24 cellular contexts compared by ENCODE assay signal in genomic region chr15:57611119-57611518, GRCh38. TPM values are rescaled to one million over a fixed set of nuclear protein-coding genes. Genes with fewer than 3 reads are reported as not detected.
DNase-seq lines count a peak whose midpoint lies in the region; ATAC-seq, FAIRE-seq and TF ChIP-seq lines count a peak whose summit lies in the region.
"Had no signal": no experiment of that assay in that cellular context is flagged by ENCODE, and none has a peak within 500 bp of the region (broad histone marks: within the 10 kb centered on the region; RNA-seq: fewer than 3 reads in every experiment).

No MANE protein-coding gene starts in this region.

- H4K20me1 ChIP-seq in HepG2 (ENCODE audit: insufficient read depth, low read length): no peaks in the 10 kb centered on the region

- H3K4me2 ChIP-seq in HepG2 (ENCODE audit: low read depth, low read length): peak overlapping the region; percentile 18; the same call in 1 of the 2 replicates

- H3K27ac ChIP-seq in HepG2 (ENCODE audit: extremely low read length, insufficient read depth, low read length) (no peak overlapping the region), right lobe of liver (no peak overlapping the region), prostate gland (peak overlapping the region; percentile 65 to 74), left lung (peak overlapping the region in 1 of 2 donors; percentile 67)
- H3K27ac ChIP-seq: SK-N-MC, upper lobe of right lung had no signal

- H3K27me3 ChIP-seq in HepG2 (ENCODE audit: control insufficient read depth in 1 of 2, insufficient read depth in 2 of 2, low read length in 2 of 2) (peaks cover 1 to 19% of the 10 kb centered on the region in 2 experiments; a peak in 3 of 5 replicates), right lobe of liver (no peaks in the 10 kb centered on the region), prostate gland (replicated peaks; ENCODE audit: insufficient read depth) (no peaks in the 10 kb centered on the region), left lung (no peaks in the 10 kb centered on the region)
- H3K27me3 ChIP-seq: upper lobe of right lung had no signal

- H3K9me3 ChIP-seq in HepG2 (ENCODE audit: low read length) (no peaks in the 10 kb centered on the region), right lobe of liver (no peaks in the 10 kb centered on the region), prostate gland (no peaks in the 10 kb centered on the region), left lung (no peaks in the 10 kb centered on the region)
- H3K9me3 ChIP-seq: upper lobe of right lung had no signal

- H2AFZ ChIP-seq in HepG2 (ENCODE audit: low read length): no peak overlapping the region

- no peak for TF ChIP-seq EP300 in HepG2 (IDR thresholded peaks at IDR 0.05; ENCODE audit: low read depth in 2 of 2, low read length in 2 of 2)
- TF ChIP-seq EP300 in HepG2 (CRISPR knock-in tag; IDR thresholded peaks at IDR 0.05; ENCODE audit: borderline replicate concordance): no peak

- TF ChIP-seq RAD21 in HepG2 (CRISPR knock-in tag; IDR thresholded peaks at IDR 0.05): no peak

- WGBS in HepG2 (ENCODE audit: low lambda C conversion rate): 5% methylated on average over 7 of the region's 7 CpGs
- WGBS in right lobe of liver (ENCODE audit: insufficient coverage, low coverage, low lambda C conversion rate, missing lambda C conversion rate): 82% methylated on average over 4 of the region's 7 CpGs
- 78% methylated on average over 7 of the region's 7 CpGs for WGBS in prostate gland

- no TSS peak for BruUV-seq in HepG2 (replicated peaks; lab: Mats Ljungman, UMichigan)

- no peak overlapping the region for H3K9ac ChIP-seq in HepG2 (ENCODE audit: insufficient read depth, low read depth, low read length)

- no peaks in the 10 kb centered on the region for H3K36me3 ChIP-seq in HepG2 (replicated peaks in 1 of 2; ENCODE audit: control insufficient read depth in 1 of 2, insufficient read depth in 2 of 2, low read length in 2 of 2)
- no peaks in the 10 kb centered on the region for H3K36me3 ChIP-seq in right lobe of liver
- H3K36me3 ChIP-seq in prostate gland: no peaks in the 10 kb centered on the region
- no peaks in the 10 kb centered on the region for H3K36me3 ChIP-seq in left lung
- H3K36me3 ChIP-seq: upper lobe of right lung had no signal

- ATAC-seq in HepG2 (peak; percentile 70), right lobe of liver (no peak), GM19035 (IDR thresholded peaks at IDR 0.05; ENCODE audit: unreplicated experiment) (no peak), HG02981 (IDR thresholded peaks at IDR 0.05; ENCODE audit: unreplicated experiment) (no peak), left lung (no peak)
- ATAC-seq: activated CD8-positive, alpha-beta T cell treated with anti-CD3 and anti-CD28 coated beads, Interleukin-2, amount 10 ng/mL, durations not matched to agents 7 days and 5 days; GM12878 had no signal

- CTCF ChIA-PET in HepG2 (lab: Yijun Ruan, JAX; ENCODE audit: low intra/inter-chr PET ratio, low total read pairs): no interaction called here

- H3K4me1 ChIP-seq in HepG2 (ENCODE audit: insufficient read depth, low read length): peaks cover 33% of the 10 kb centered on the region
- no peaks in the 10 kb centered on the region for H3K4me1 ChIP-seq in right lobe of liver
- peaks cover 15% of the 10 kb centered on the region for H3K4me1 ChIP-seq in prostate gland (replicated peaks)
- peaks cover 10 to 12% of the 10 kb centered on the region in 2 donors for H3K4me1 ChIP-seq in left lung
- H3K4me1 ChIP-seq: upper lobe of right lung had no signal

- POLR2A ChIA-PET in HepG2 (lab: Yijun Ruan, JAX): no interaction called here

- intact Hi-C loops in HepG2 (cut with micrococcal nuclease; ENCODE audit: unreplicated experiment) (no loop called here), right lobe of liver (cut with DNase I) (no loop called here), prostate gland (cut with DNase I) (loop anchor here (2.0 kb wide), 3 partner anchors 14 to 50 kb away; no protein-coding TSS in a partner anchor), left lung (cut with DNase I) (no loop called here)

- H3K4me3 ChIP-seq in HepG2 (replicated peaks in 1 of 3; ENCODE audit: insufficient read depth in 1 of 3, low read depth in 2 of 3, low read length in 3 of 3) (no peak overlapping the region), right lobe of liver (no peak overlapping the region), prostate gland (no peak overlapping the region), left lung (no peak overlapping the region)
- H3K4me3 ChIP-seq: GM12878, SK-N-MC, upper lobe of right lung had no signal

- in situ Hi-C loops in HepG2 (cut with HindIII; ENCODE audit: extremely low pct_ligation_motif_present, low pct_unique_long_range_greater_than_20kb): loop anchor here (5.0 kb wide), 1 partner anchor 49 kb away; no protein-coding TSS in a partner anchor

- no peaks in the 10 kb centered on the region for H3K79me2 ChIP-seq in HepG2 (ENCODE audit: insufficient read depth, low read length)

- peak; percentile 18 for DNase-seq in HepG2 (ENCODE audit: low spot score)
- no peak for DNase-seq in right lobe of liver
- peak; percentile 13 for DNase-seq in islet precursor cell
- no peak for DNase-seq in prostate gland (ENCODE audit: low spot score)
- DNase-seq in cerebellar cortex (ENCODE audit: low spot score): no peak
- DNase-seq in left lung: no peak
- DNase-seq: activated CD8-positive, alpha-beta T cell treated with anti-CD3 and anti-CD28 coated beads, Interleukin-2, amount 10 ng/mL, durations not matched to agents 7 days and 5 days; activated naive CD4-positive, alpha-beta T cell treated with Interleukin-2 at 50 U/mL for 16 hours; activated T-cell treated with anti-CD3 and anti-CD28 coated beads, Interleukin-2, amount 50 U/mL, for 24 hours; DMS 273 treated with DMSO at 0.1 percent for 48 hours; endodermal cell; H7; NCI-H774; occipital lobe; OCI-M1; stimulated activated CD4-positive, alpha-beta T cell treated with anti-CD3 and anti-CD28 coated beads, Interleukin-2, amount 100 ng/mL, for 24 hours; stimulated activated naive CD4-positive, alpha-beta T cell treated with Interleukin-2 at 50 U/mL for 16 hours; T-helper 9 cell; upper lobe of right lung had no signal

- TF ChIP-seq POLR2A in HepG2 (IDR thresholded peaks at IDR 0.05; ENCODE audit: insufficient read depth in 1 of 2, low read depth in 2 of 2, low read length in 2 of 2) (no peak), right lobe of liver (IDR thresholded peaks at IDR 0.05) (no peak), prostate gland (IDR thresholded peaks at IDR 0.05) (no peak)

- TF ChIP-seq CTCF in HepG2 (CRISPR knock-in tag; IDR thresholded peaks at IDR 0.05) (no peak), right lobe of liver (IDR thresholded peaks at IDR 0.05) (no peak), prostate gland (IDR thresholded peaks at IDR 0.05) (no peak), left lung (IDR thresholded peaks at IDR 0.05) (no peak)

- FAIRE-seq in HepG2 (lab: Jason Lieb, UNC): no peak
- FAIRE-seq: GM12878 had no signal

TF ChIP-seq in HepG2, 621 proteins besides CTCF, POLR2A, EP300 and RAD21 (continues in another document):
- TF ChIP-seq FOXA3 (CRISPR knock-in tag; IDR thresholded peaks at IDR 0.05): peak; percentile 44; the same call in 1 of the 2 replicates

RNA-seq across cellular contexts. Expression of gene MYZAP, which starts 19.4 kb away (rescaled TPM):
- 0.13 TPM in 1 of 2 replicates, not detected in the other for total RNA-seq in HepG2 (2016; rRNA removed; fragmentation: Illumina TruSeq; extraction: Trizol)
- not detected in 2 replicates for total RNA-seq in HepG2 (2016; cell fraction: cytosol; rRNA removed; fragmentation: Illumina TruSeq; extraction: Trizol; ENCODE audit: low read depth)
- not detected in 2 replicates for total RNA-seq in HepG2 (2016; cell fraction: insoluble cytoplasmic fraction; rRNA removed; fragmentation: Illumina TruSeq; extraction: Trizol)
- total RNA-seq in HepG2 (2016; cell fraction: membrane; rRNA removed; fragmentation: Illumina TruSeq; extraction: Trizol): not detected in 2 replicates
- not detected in 2 replicates for total RNA-seq in HepG2 (2016; cell fraction: nucleus; rRNA removed; fragmentation: Illumina TruSeq; extraction: Trizol)
- polyA plus RNA-seq in HepG2 (2011; rRNA removed): not detected in 2 replicates
- polyA plus RNA-seq in HepG2 (2011; cell fraction: cytosol; rRNA removed): 0.03 TPM in 1 of 2 replicates, not detected in the other
- not detected in 2 replicates for polyA plus RNA-seq in HepG2 (2011; cell fraction: nucleus; rRNA removed)
- polyA plus RNA-seq in HepG2 (2012): not detected in 2 replicates
- polyA plus RNA-seq in HepG2 (2016; cell fraction: cytosol; fragmentation: Illumina TruSeq; extraction: Trizol; ENCODE audit: low read depth): not detected in 2 replicates
- polyA plus RNA-seq in HepG2 (2016; cell fraction: insoluble cytoplasmic fraction; fragmentation: Illumina TruSeq; extraction: Trizol; ENCODE audit: low read depth): not detected in 2 replicates
- not detected in 2 replicates for polyA plus RNA-seq in HepG2 (2016; cell fraction: membrane; fragmentation: Illumina TruSeq; extraction: Trizol; ENCODE audit: low read depth)
- not detected in 2 replicates for polyA plus RNA-seq in HepG2 (2016; cell fraction: nucleus; fragmentation: Illumina TruSeq; extraction: Trizol; ENCODE audit: insufficient read depth, low read depth)
- polyA minus RNA-seq in HepG2 (2011; rRNA and poly(A)+ RNA removed; ENCODE audit: low replicate concordance): 0.08 and 0.58 TPM in 2 replicates
- not detected in 2 replicates for polyA minus RNA-seq in HepG2 (2011; cell fraction: cytosol; rRNA and poly(A)+ RNA removed)
- polyA minus RNA-seq in HepG2 (2011; cell fraction: nucleus; rRNA and poly(A)+ RNA removed): not detected in 2 replicates
- under 1 TPM in 4 of 6 experiments, not detected in 2; 0.24 to 0.65 (median 0.61) TPM for total RNA-seq in right lobe of liver
- 10 to 100 TPM; 14.9 to 25.1 TPM for total RNA-seq in prostate gland
- 10 to 100 TPM; 17.1 to 20.0 TPM for total RNA-seq in left lung
- total RNA-seq: activated CD8-positive, alpha-beta T cell treated with anti-CD3 and anti-CD28 coated beads, Interleukin-2, amount 10 ng/mL, durations not matched to agents 7 days and 5 days; GM12878 had no signal
- polyA plus RNA-seq: AG04450, GM12878 had no signal

Comparison
In these comparisons a context has a peak if more than half of its experiments do, and no peak if none do; other contexts are left out.
1. DNase-seq: peak in HepG2 (single experiment) and islet precursor cell (single experiment); none in right lobe of liver (0 of 3), prostate gland (single experiment), cerebellar cortex (single experiment) and left lung (0 of 2).
2. H3K27ac ChIP-seq: peak in prostate gland (2 of 2); none in HepG2 (single experiment) and right lobe of liver (0 of 3).
3. RNA of gene MYZAP, which starts 19.4 kb away (total RNA-seq): 14.9 to 25.1 TPM in prostate gland and 17.1 to 20.0 TPM in left lung; 0.24 to 0.65 TPM in right lobe of liver and 0.13 TPM in HepG2; every median in the first group is over 4 times any median in the second.